ENCODE assay signal across 18 cellular contexts in genomic region chr3:1103525-1103924, GRCh38. TPM values are rescaled to one million over a fixed set of nuclear protein-coding genes. Genes with fewer than 3 reads are reported as not detected.
"Had no signal": no experiment of that assay in that cellular context is flagged by ENCODE, and none has a peak within 500 bp of the region (broad histone marks: within the 10 kb centered on the region; RNA-seq: fewer than 3 reads in every experiment).

No MANE protein-coding gene starts in this region.

- H3K9me3 ChIP-seq: sigmoid colon had no signal

- DNase-seq: activated CD4-positive, alpha-beta T cell treated with anti-CD3 and anti-CD28 coated beads for 48 hours; activated CD8-positive, alpha-beta memory T cell treated with anti-CD3 and anti-CD28 coated beads, Interleukin-2, amount 50 U/mL, for 48 hours; activated CD8-positive, alpha-beta T cell treated with anti-CD3 and anti-CD28 coated beads, Interleukin-2, amount 10 ng/mL, durations not matched to agents 7 days and 5 days; activated naive CD8-positive, alpha-beta T cell treated with anti-CD3 and anti-CD28 coated beads, Interleukin-2, amount 10 ng/mL, durations not matched to agents 7 days and 5 days; aorta; effector CD4-positive, alpha-beta T cell; mammary epithelial cell; natural killer cell; sigmoid colon; stimulated activated CD4-positive, alpha-beta T cell treated with anti-CD3 and anti-CD28 coated beads, Interleukin-2, amount 100 ng/mL, for 24 hours; stimulated activated naive B cell treated with anti-CD40 and anti-IgM and Interleukin-4, amounts not matched to agents 10 μg/mL and 1 μg/mL and 100 μg/mL, for 72 hours; substantia nigra; trophoblast cell had no signal

- H3K4me1 ChIP-seq: sigmoid colon had no signal

- H3K27me3 ChIP-seq: sigmoid colon had no signal

- H3K36me3 ChIP-seq: sigmoid colon had no signal

- ATAC-seq: activated CD8-positive, alpha-beta T cell treated with anti-CD3 and anti-CD28 coated beads, Interleukin-2, amount 10 ng/mL, durations not matched to agents 7 days and 5 days; left lobe of liver; natural killer cell; stimulated activated naive B cell treated with anti-CD40 and anti-IgM and Interleukin-4, amounts not matched to agents 10 μg/mL and 1 μg/mL and 100 μg/mL, for 72 hours had no signal

- H3K27ac ChIP-seq: coronary artery, sigmoid colon had no signal

- H3K4me3 ChIP-seq: coronary artery, sigmoid colon had no signal

RNA-seq across cellular contexts. Expression of gene CNTN6, which starts 10.7 kb away (rescaled TPM):
- total RNA-seq: activated CD8-positive, alpha-beta T cell treated with anti-CD3 and anti-CD28 coated beads, Interleukin-2, amount 10 ng/mL, durations not matched to agents 7 days and 5 days; activated naive CD8-positive, alpha-beta T cell treated with anti-CD3 and anti-CD28 coated beads, Interleukin-2, amount 10 ng/mL, durations not matched to agents 7 days and 5 days; fibroblast of lung; left lobe of liver; mucosa of gallbladder; natural killer cell; pulmonary artery endothelial cell had no signal
- polyA plus RNA-seq: fibroblast of lung, mammary epithelial cell had no signal
